21 cellular contexts compared by ENCODE assay signal in the genomic region with DNA sequence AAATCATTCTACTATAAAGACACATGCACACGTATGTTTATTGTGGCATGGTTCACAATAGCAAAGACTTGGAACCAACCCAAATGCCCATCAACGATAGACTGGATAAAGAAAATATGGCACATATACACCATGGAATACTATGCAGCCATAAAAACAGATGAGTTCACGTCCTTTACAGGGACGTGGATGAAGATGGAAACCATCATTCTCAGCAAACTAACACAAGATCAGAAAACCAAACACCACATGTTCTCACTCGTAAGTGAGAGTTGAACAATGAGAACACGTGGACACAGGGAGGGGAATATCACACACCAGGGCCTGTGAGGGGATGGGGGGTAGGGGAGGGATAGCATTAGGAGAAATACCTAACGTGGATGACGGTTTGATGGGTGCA. TPM values are rescaled to one million over a fixed set of nuclear protein-coding genes. Genes with fewer than 3 reads are reported as not detected.
"Had no signal": no experiment of that assay in that cellular context is flagged by ENCODE, and none has a peak within 500 bp of the region (broad histone marks: within the 10 kb centered on the region; RNA-seq: fewer than 3 reads in every experiment).

No MANE protein-coding gene starts in this region.

RNA-seq across cellular contexts. Expression of a gene that starts 4.3 kb away (rescaled TPM):
- total RNA-seq: activated naive CD4-positive, alpha-beta T cell treated with anti-CD3 and anti-CD28 coated beads for 36 hours; activated naive CD8-positive, alpha-beta T cell treated with anti-CD3 and anti-CD28 coated beads for 36 hours; activated naive CD8-positive, alpha-beta T cell treated with anti-CD3 and anti-CD28 coated beads, Interleukin-2, amount 10 ng/mL, durations not matched to agents 7 days and 5 days; activated T-cell treated with anti-CD3 and anti-CD28 coated beads, Interleukin-2, amount 50 U/mL, for 4 hours; activated T-cell treated with anti-CD3 and anti-CD28 coated beads, Interleukin-2, amount 50 U/mL, for 72 hours; activated T-helper 1 cell treated with anti-CD3 and anti-CD28 coated beads, Interleukin-12 subunit alpha, Interleukin-12 subunit beta, Interleukin-2, Interleukin-4 antibody, amounts not matched to agents 30 ng/mL and 10 ng/mL and 1 ng/mL, durations not matched to agents 14 hours and 24 hours and 36 hours; activated T-helper 17 cell treated with anti-CD3 and anti-CD28 coated beads, Interleukin-2, amount 50 U/mL, for 72 hours; activated T-helper 2 cell treated with anti-CD3 and anti-CD28 coated beads, Interferon-gamma antibody, Interleukin-2, Interleukin-4, amounts not matched to agents 10 μg/mL and 5 μg/mL and 100 μg/mL, durations not matched to agents 14 hours and 24 hours and 36 hours; adrenal gland; aorta; ascending aorta; astrocyte; body of pancreas; bronchial epithelial cell; cardiac muscle cell; cardiac septum; cerebellum; chondrocyte had no signal
- polyA plus RNA-seq: adipose tissue, cardiac muscle cell had no signal

RNA-seq across cellular contexts. Expression of a gene that starts 20.8 kb away (rescaled TPM):
- total RNA-seq: activated naive CD8-positive, alpha-beta T cell treated with anti-CD3 and anti-CD28 coated beads for 36 hours; activated naive CD8-positive, alpha-beta T cell treated with anti-CD3 and anti-CD28 coated beads, Interleukin-2, amount 10 ng/mL, durations not matched to agents 7 days and 5 days; activated T-cell treated with anti-CD3 and anti-CD28 coated beads, Interleukin-2, amount 50 U/mL, for 4 hours; activated T-helper 2 cell treated with anti-CD3 and anti-CD28 coated beads, Interferon-gamma antibody, Interleukin-2, Interleukin-4, amounts not matched to agents 10 μg/mL and 5 μg/mL and 100 μg/mL, durations not matched to agents 14 hours and 24 hours and 36 hours; adrenal gland; ascending aorta; astrocyte; body of pancreas; breast epithelium; bronchial epithelial cell; cardiac muscle cell; chondrocyte had no signal
- polyA plus RNA-seq: adipose tissue, adrenal gland, cardiac muscle cell had no signal

RNA-seq across cellular contexts. Expression of a gene that starts 23.1 kb away (rescaled TPM):
- total RNA-seq: activated naive CD8-positive, alpha-beta T cell treated with anti-CD3 and anti-CD28 coated beads, Interleukin-2, amount 10 ng/mL, durations not matched to agents 7 days and 5 days; activated T-helper 17 cell treated with anti-CD3 and anti-CD28 coated beads, Interleukin-2, amount 50 U/mL, for 72 hours; adrenal gland; aorta; ascending aorta; astrocyte; bronchial epithelial cell; cardiac muscle cell; cardiac septum; cerebellum; chondrocyte had no signal
- polyA plus RNA-seq: adipose tissue, adrenal gland, cardiac muscle cell had no signal

RNA-seq across cellular contexts. Expression of a gene that starts 27.4 kb away (rescaled TPM):
- total RNA-seq: activated naive CD4-positive, alpha-beta T cell treated with anti-CD3 and anti-CD28 coated beads, Interleukin-2, amount 50 U/mL, for 72 hours; activated naive CD8-positive, alpha-beta T cell treated with anti-CD3 and anti-CD28 coated beads for 36 hours; activated naive CD8-positive, alpha-beta T cell treated with anti-CD3 and anti-CD28 coated beads, Interleukin-2, amount 10 ng/mL, durations not matched to agents 7 days and 5 days; activated T-cell treated with anti-CD3 and anti-CD28 coated beads, Interleukin-2, amount 50 U/mL, for 4 hours; activated T-helper 1 cell treated with anti-CD3 and anti-CD28 coated beads, Interleukin-12 subunit alpha, Interleukin-12 subunit beta, Interleukin-2, Interleukin-4 antibody, amounts not matched to agents 30 ng/mL and 10 ng/mL and 1 ng/mL, durations not matched to agents 14 hours and 24 hours and 36 hours; activated T-helper 17 cell treated with anti-CD3 and anti-CD28 coated beads, Interleukin-2, amount 50 U/mL, for 72 hours; activated T-helper 2 cell treated with anti-CD3 and anti-CD28 coated beads, Interferon-gamma antibody, Interleukin-2, Interleukin-4, amounts not matched to agents 10 μg/mL and 5 μg/mL and 100 μg/mL, durations not matched to agents 14 hours and 24 hours and 36 hours; aorta; ascending aorta; astrocyte; bronchial epithelial cell; cardiac muscle cell; cardiac septum; cerebellum; chondrocyte had no signal
- polyA plus RNA-seq: cardiac muscle cell had no signal
